ENCODE assay signal across 20 cellular contexts in genomic region chr5:63211413-63212132, GRCh38.
"Had no signal": no experiment of that assay in that cellular context is flagged by ENCODE, and none has a peak within 500 bp of the region (broad histone marks: within the 10 kb centered on the region; RNA-seq: fewer than 3 reads in every experiment).

No MANE protein-coding gene starts in this region.

- H3K4me3 Mint-ChIP-seq: activated CD4-positive, alpha-beta memory T cell treated with anti-CD3 and anti-CD28 coated beads, Interleukin-2, amount 10 ng/mL, durations not matched to agents 7 days and 5 days; activated naive CD4-positive, alpha-beta T cell treated with anti-CD3 and anti-CD28 coated beads for 36 hours; naive thymus-derived CD8-positive, alpha-beta T cell; stimulated activated naive CD8-positive, alpha-beta T cell treated with anti-CD3 and anti-CD28 coated beads, Interleukin-15, amount 100 ng/mL, for 72 hours; type B pancreatic cell had no signal

- H3K36me3 Mint-ChIP-seq: naive thymus-derived CD8-positive, alpha-beta T cell; type B pancreatic cell had no signal

- H3K4me3 ChIP-seq: right atrium auricular region, SK-N-MC had no signal

- H3K27me3 ChIP-seq: brain microvascular endothelial cell, foreskin keratinocyte, neutrophil, right atrium auricular region had no signal

- ATAC-seq: foreskin keratinocyte; naive thymus-derived CD8-positive, alpha-beta T cell; stimulated activated naive CD8-positive, alpha-beta T cell treated with anti-CD3 and anti-CD28 coated beads, Interleukin-15, amount 100 ng/mL, for 72 hours had no signal

- H3K27ac Mint-ChIP-seq: activated CD4-positive, alpha-beta memory T cell treated with anti-CD3 and anti-CD28 coated beads, Interleukin-2, amount 10 ng/mL, durations not matched to agents 7 days and 5 days; activated naive CD4-positive, alpha-beta T cell treated with anti-CD3 and anti-CD28 coated beads for 36 hours; activated T-helper 2 cell treated with anti-CD3 and anti-CD28 coated beads, Interferon-gamma antibody, Interleukin-2, Interleukin-4, amounts not matched to agents 10 μg/mL and 5 μg/mL and 100 μg/mL, durations not matched to agents 14 hours and 24 hours and 36 hours; naive thymus-derived CD8-positive, alpha-beta T cell; stimulated activated naive CD8-positive, alpha-beta T cell treated with anti-CD3 and anti-CD28 coated beads, Interleukin-15, amount 100 ng/mL, for 72 hours; type B pancreatic cell had no signal

- FAIRE-seq: colon, TTC549 had no signal

- H3K27me3 Mint-ChIP-seq: activated CD4-positive, alpha-beta memory T cell treated with anti-CD3 and anti-CD28 coated beads, Interleukin-2, amount 10 ng/mL, durations not matched to agents 7 days and 5 days; naive thymus-derived CD8-positive, alpha-beta T cell; stimulated activated naive CD8-positive, alpha-beta T cell treated with anti-CD3 and anti-CD28 coated beads, Interleukin-15, amount 100 ng/mL, for 72 hours; type B pancreatic cell had no signal

- H3K9me3 ChIP-seq: neutrophil, right atrium auricular region had no signal

- H3K4me1 ChIP-seq: foreskin keratinocyte, right atrium auricular region had no signal

- H3K9me3 Mint-ChIP-seq: activated CD4-positive, alpha-beta memory T cell treated with anti-CD3 and anti-CD28 coated beads, Interleukin-2, amount 10 ng/mL, durations not matched to agents 7 days and 5 days; activated naive CD4-positive, alpha-beta T cell treated with anti-CD3 and anti-CD28 coated beads for 36 hours; activated T-helper 2 cell treated with anti-CD3 and anti-CD28 coated beads, Interferon-gamma antibody, Interleukin-2, Interleukin-4, amounts not matched to agents 10 μg/mL and 5 μg/mL and 100 μg/mL, durations not matched to agents 14 hours and 24 hours and 36 hours; type B pancreatic cell had no signal

- DNase-seq: activated CD4-positive, alpha-beta memory T cell treated with anti-CD3 and anti-CD28 coated beads, Interleukin-2, amount 10 ng/mL, durations not matched to agents 7 days and 5 days; activated CD4-positive, alpha-beta T cell treated with anti-CD3 and anti-CD28 coated beads for 4 hours; activated naive CD4-positive, alpha-beta T cell treated with anti-CD3 and anti-CD28 coated beads for 36 hours; activated T-cell treated with anti-CD3 and anti-CD28 coated beads, Interleukin-2, amount 50 U/mL, for 1 hour; brain microvascular endothelial cell; central memory CD4-positive, alpha-beta T cell; foreskin keratinocyte; glutamatergic neuron; kidney glomerular epithelial cell; naive thymus-derived CD8-positive, alpha-beta T cell; posterior cingulate gyrus; stimulated activated CD4-positive, alpha-beta T cell treated with anti-CD3 and anti-CD28 coated beads, Interleukin-2, amount 100 ng/mL, for 24 hours; stimulated activated naive CD8-positive, alpha-beta T cell treated with anti-CD3 and anti-CD28 coated beads, Interleukin-15, amount 100 ng/mL, for 72 hours had no signal

- H3K4me1 Mint-ChIP-seq: activated CD4-positive, alpha-beta memory T cell treated with anti-CD3 and anti-CD28 coated beads, Interleukin-2, amount 10 ng/mL, durations not matched to agents 7 days and 5 days; naive thymus-derived CD8-positive, alpha-beta T cell; stimulated activated naive CD8-positive, alpha-beta T cell treated with anti-CD3 and anti-CD28 coated beads, Interleukin-15, amount 100 ng/mL, for 72 hours had no signal

- H3K36me3 ChIP-seq: brain microvascular endothelial cell, neutrophil, right atrium auricular region had no signal

- H3K27ac ChIP-seq: brain microvascular endothelial cell, foreskin keratinocyte, neutrophil, right atrium auricular region, SK-N-MC had no signal
